ENCODE assay signal across 8 cellular contexts in genomic region chr3:52934626-52935530, GRCh38. TPM values are rescaled to one million over a fixed set of nuclear protein-coding genes. Genes with fewer than 3 reads are reported as not detected.
DNase-seq lines count a peak whose midpoint lies in the region; ATAC-seq, FAIRE-seq and TF ChIP-seq lines count a peak whose summit lies in the region.

No MANE protein-coding gene starts in this region.

- H3K36me3 ChIP-seq in osteoblast (ENCODE audit: insufficient read depth, low read length) (no peaks in the 10 kb centered on the region), transverse colon (peaks cover 0 to under 1% (median 0%) of the 10 kb centered on the region in 4 donors)

- H3K27me3 ChIP-seq in osteoblast (ENCODE audit: insufficient read depth, low read length) = no peaks in the 10 kb centered on the region
- H3K27me3 ChIP-seq in transverse colon = no peaks in the 10 kb centered on the region

- FAIRE-seq in RCC 7860 (lab: Jason Lieb, UNC) = peak; percentile 59

- H3K9me3 ChIP-seq in osteoblast (ENCODE audit: low read depth, low read length) (no peaks in the 10 kb centered on the region), transverse colon (no peaks in the 10 kb centered on the region)

- TF ChIP-seq CTCF in GM10248 (IDR thresholded peaks at IDR 0.05; ENCODE audit: control extremely low read depth, extremely low read depth, low read depth, missing control alignments) = peak; percentile 72
- peak; percentile 83 for TF ChIP-seq CTCF in osteoblast (IDR thresholded peaks at IDR 0.05; ENCODE audit: extremely low read depth, low read depth, low read length)
- peak; percentile 59 to 73 (median 69) for TF ChIP-seq CTCF in transverse colon (IDR thresholded peaks at IDR 0.05)

- H3K79me2 ChIP-seq in osteoblast (ENCODE audit: insufficient read depth, low read length) = no peaks in the 10 kb centered on the region

- H3K4me3 ChIP-seq in osteoblast (ENCODE audit: insufficient read depth, low read length) (no peak overlapping the region), transverse colon (no peak overlapping the region)

- no peak for TF ChIP-seq POLR2A in transverse colon (IDR thresholded peaks at IDR 0.05)

- H3K4me1 ChIP-seq in osteoblast (ENCODE audit: insufficient read depth, low read length) (no peaks in the 10 kb centered on the region), transverse colon (peaks cover 0 to 15% (median 0%) of the 10 kb centered on the region in 4 donors)

- intact Hi-C loops in transverse colon (cut with DNase I; ENCODE audit: low total_unique reads) = no loop called here

- H4K20me1 ChIP-seq in osteoblast (ENCODE audit: insufficient read depth, low read length) = no peaks in the 10 kb centered on the region

- 12 to 18% methylated on average over 6 to 8 of the region's 8 CpGs for WGBS in transverse colon (ENCODE audit: low coverage in 1 of 2), 2 donors

- POLR2A ChIA-PET in GM10248 (lab: Yijun Ruan, JAX) = no interaction called here

- peak overlapping the region; percentile 67 for H2AFZ ChIP-seq in osteoblast (ENCODE audit: low read length)

- in situ Hi-C loops in transverse colon (cut with MboI; ENCODE audit: low pct_ligation_motif_present in 1 of 4, low pct_unique_long_range_greater_than_20kb in 1 of 4, low sequenced_read_pairs in 3 of 4) = loop anchor here in 1 of 4 donors (25.0 kb wide), 1 partner anchor 127 kb away; no protein-coding TSS in a partner anchor

- CTCF ChIA-PET in GM10248 (lab: Yijun Ruan, JAX) = interaction anchor here (0.7 to 2.6 kb wide), 28 partner anchors 9 to 816 kb away, joined by 3 to 17 read pairs (median 4); no protein-coding TSS in a partner anchor

- DNase-seq in GM10248 (ENCODE audit: extremely low spot score) (peak; percentile 67), RCC 7860 (ENCODE audit: low spot score) (peak; percentile 27), foreskin melanocyte (peak; percentile 30), osteoblast (ENCODE audit: insufficient read length, low spot score, missing footprints) (peak; percentile 73), transverse colon (peak; percentile 45)
- peak; percentile 78 for DNase-seq in activated effector memory CD4-positive, alpha-beta T cell treated with anti-CD3 and anti-CD28 coated beads, Interleukin-2, amount 50 U/mL, for 16 hours

- H3K4me2 ChIP-seq in osteoblast (ENCODE audit: insufficient read depth, low read length) = peak overlapping the region; percentile 49

- ATAC-seq in HG03432 (IDR thresholded peaks at IDR 0.05; ENCODE audit: unreplicated experiment) (peak; percentile 62), GM21367 (IDR thresholded peaks at IDR 0.05; ENCODE audit: unreplicated experiment) (no peak)

- no peak overlapping the region for H3K27ac ChIP-seq in osteoblast (ENCODE audit: low read depth, low read length)
- no peak overlapping the region for H3K27ac ChIP-seq in transverse colon

- no peak for TF ChIP-seq EP300 in transverse colon (IDR thresholded peaks at IDR 0.05; ENCODE audit: low read depth)

RNA-seq across cellular contexts. Expression of gene STIMATE, which starts 37.5 kb away (rescaled TPM):
- total RNA-seq in osteoblast (11.5 and 18.5 TPM in 2 replicates), transverse colon (10 to 100 TPM in 3 of 4 donors, 1 to 10 TPM in 1; 8.2 to 33.0 (median 16.4) TPM)

Comparison
In these comparisons a context has a peak if more than half of its experiments do, and no peak if none do; other contexts are left out.
1. DNase-seq: peak in every context shown above with its lines; median percentile 78 in activated effector memory CD4-positive, alpha-beta T cell treated with anti-CD3 and anti-CD28 coated beads, Interleukin-2, amount 50 U/mL, for 16 hours; 73 in osteoblast; 67 in GM10248; 45 in transverse colon; 30 in foreskin melanocyte; 27 in RCC 7860.